15 cellular contexts compared by ENCODE assay signal in the genomic region with DNA sequence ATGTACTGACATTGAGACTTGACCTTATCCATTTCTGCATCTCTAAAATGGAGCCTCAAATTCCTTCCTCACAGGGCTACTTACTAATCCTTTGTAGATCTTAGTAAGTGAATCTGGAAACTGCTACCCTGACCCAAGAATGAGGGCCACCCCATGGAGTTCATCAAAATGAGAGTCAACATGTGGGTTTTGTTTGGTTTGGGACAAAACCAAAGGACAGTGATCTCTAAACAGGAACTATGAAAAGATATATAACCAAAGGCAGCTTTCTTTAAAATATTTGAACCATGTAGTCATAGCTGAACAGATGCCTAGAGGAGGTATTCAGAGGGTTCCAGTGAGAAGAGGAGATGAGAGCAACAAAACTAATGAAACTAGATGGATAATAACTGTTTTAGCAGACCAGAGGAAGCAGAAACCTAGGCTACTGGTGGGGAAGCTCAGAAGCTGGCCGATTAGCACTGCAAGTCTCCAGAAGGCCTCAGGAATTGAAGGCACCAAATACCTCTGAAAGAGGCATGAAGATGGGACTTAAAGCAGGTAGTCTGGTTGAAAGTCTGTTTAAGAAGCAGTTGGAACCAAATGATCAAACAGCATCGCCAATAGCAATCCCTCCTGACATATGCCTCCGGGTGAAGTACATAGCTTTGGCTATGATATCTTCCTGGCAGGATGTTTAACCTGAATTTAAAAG. TPM values are rescaled to one million over a fixed set of nuclear protein-coding genes. Genes with fewer than 3 reads are reported as not detected.
DNase-seq lines count a peak whose midpoint lies in the region; ATAC-seq and TF ChIP-seq lines count a peak whose summit lies in the region.
"Had no signal": no experiment of that assay in that cellular context is flagged by ENCODE, and none has a peak within 500 bp of the region (broad histone marks: within the 10 kb centered on the region; RNA-seq: fewer than 3 reads in every experiment).

No MANE protein-coding gene starts in this region.

- H3K9me3 ChIP-seq in MG63 (peaks cover 3% of the 10 kb centered on the region), mesenchymal stem cell (ENCODE audit: control insufficient read depth, low read length) (no peaks in the 10 kb centered on the region), tibial artery (no peaks in the 10 kb centered on the region)
- H3K9me3 ChIP-seq: right atrium auricular region had no signal

- H3K36me3 ChIP-seq in BJ (ENCODE audit: control insufficient read depth, insufficient read depth, low read length) (no peaks in the 10 kb centered on the region), MG63 (no peaks in the 10 kb centered on the region), mesenchymal stem cell (ENCODE audit: control insufficient read depth in 1 of 2, insufficient read depth in 2 of 2, low read depth in 1 of 2, low read length in 2 of 2) (no peaks in the 10 kb centered on the region), tibial artery (no peaks in the 10 kb centered on the region)
- H3K36me3 ChIP-seq: right atrium auricular region, WERI-Rb-1 had no signal

- H4K91ac ChIP-seq in mesenchymal stem cell (ENCODE audit: low read length) = no peak overlapping the region

- peaks cover 6% of the 10 kb centered on the region for H3K36me3 Mint-ChIP-seq in activated CD8-positive, alpha-beta T cell treated with anti-CD3 and anti-CD28 coated beads, Interleukin-2, amount 10 ng/mL, durations not matched to agents 7 days and 5 days (ENCODE audit: low read depth)

- peak overlapping the region in 1 of 2 experiments; percentile 67 for H3K4ac ChIP-seq in mesenchymal stem cell (ENCODE audit: low read depth in 1 of 2, low read length in 2 of 2)

- CTCF ChIA-PET in BJ (lab: Yijun Ruan, JAX) = interaction anchor here (0.6 to 1.5 kb wide), 2 partner anchors 75 to 193 kb away, joined by 3 to 5 read pairs; no protein-coding TSS in a partner anchor
- CTCF ChIA-PET in activated CD8-positive, alpha-beta T cell treated with anti-CD3 and anti-CD28 coated beads, Interleukin-2, amount 10 ng/mL, durations not matched to agents 7 days and 5 days (lab: Charles Lee) = interaction anchor here (2.3 kb wide), 1 partner anchor 193 kb away, joined by 9 read pairs; no protein-coding TSS in a partner anchor

- DNase-seq in BJ (ENCODE audit: low read depth) (peak; percentile 98), MG63 (peak; percentile 91), epithelial cell of prostate (ENCODE audit: low read depth, low spot score) (no peak), mesenchymal stem cell (peak; percentile 75), tibial artery (no peak), NCI-H774 (lab: John Stamatoyannopoulos, UW) (no peak)
- no peak for DNase-seq in activated CD8-positive, alpha-beta T cell treated with anti-CD3 and anti-CD28 coated beads, Interleukin-2, amount 10 ng/mL, durations not matched to agents 7 days and 5 days
- DNase-seq: activated T-cell treated with anti-CD3 and anti-CD28 coated beads, Interleukin-2, amount 50 U/mL, for 4 hours; MV-4-11; Right ventricle myocardium superior; WERI-Rb-1 had no signal

- peak overlapping the region in 1 of 2 experiments; percentile 34 for H3K23ac ChIP-seq in mesenchymal stem cell (ENCODE audit: low read length in 2 of 2)

- peak overlapping the region; percentile 55 to 79 for H3K18ac ChIP-seq in mesenchymal stem cell (ENCODE audit: low read depth in 1 of 2, low read length in 2 of 2)

- 70% methylated on average over 3 of the region's 3 CpGs for WGBS in mesenchymal stem cell

- ATAC-seq in activated CD8-positive, alpha-beta T cell treated with anti-CD3 and anti-CD28 coated beads, Interleukin-2, amount 10 ng/mL, durations not matched to agents 7 days and 5 days = no peak
- ATAC-seq in GM18511 (IDR thresholded peaks at IDR 0.05; ENCODE audit: unreplicated experiment) = no peak
- ATAC-seq: activated T-cell treated with anti-CD3 and anti-CD28 coated beads, Interleukin-2, amount 50 U/mL, for 4 hours had no signal

- H2AK5ac ChIP-seq in mesenchymal stem cell (ENCODE audit: low read length, severe bottlenecking) = peak overlapping the region; percentile 47

- H2AFZ ChIP-seq in mesenchymal stem cell (ENCODE audit: low read depth, low read length) = no peak overlapping the region

- POLR2A ChIA-PET in BJ (lab: Charles Lee) = no interaction called here
- POLR2A ChIA-PET in activated CD8-positive, alpha-beta T cell treated with anti-CD3 and anti-CD28 coated beads, Interleukin-2, amount 10 ng/mL, durations not matched to agents 7 days and 5 days (lab: Charles Lee) = interaction anchor here (0.9 kb wide), 1 partner anchor 126 kb away, joined by 3 read pairs; no protein-coding TSS in a partner anchor

- H2BK15ac ChIP-seq in mesenchymal stem cell (ENCODE audit: low read depth, poor library complexity, severe bottlenecking) = no peak overlapping the region

- H2BK120ac ChIP-seq in mesenchymal stem cell (ENCODE audit: low read depth, low read length) = peak overlapping the region; percentile 36

- H2BK5ac ChIP-seq in mesenchymal stem cell (ENCODE audit: low read depth, low read length, poor library complexity, severe bottlenecking) = peak overlapping the region; percentile 20

- H3K27me3 ChIP-seq in BJ (ENCODE audit: control insufficient read depth, insufficient read depth, low read length) (no peaks in the 10 kb centered on the region), MG63 (no peaks in the 10 kb centered on the region), mesenchymal stem cell (ENCODE audit: control insufficient read depth in 1 of 2, insufficient read depth in 1 of 2, low read length in 2 of 2) (no peaks in the 10 kb centered on the region), tibial artery (no peaks in the 10 kb centered on the region)
- H3K27me3 ChIP-seq: right atrium auricular region had no signal

- TF ChIP-seq CTCF in BJ (IDR thresholded peaks at IDR 0.05; ENCODE audit: insufficient read depth, low read depth, low read length) (no peak), tibial artery (IDR thresholded peaks at IDR 0.05) (no peak)

- intact Hi-C loops in tibial artery (cut with DNase I; ENCODE audit: low total_unique reads) = no loop called here

- H3K14ac ChIP-seq in mesenchymal stem cell (ENCODE audit: low read length in 2 of 2) = peak overlapping the region; percentile 2 to 7

- H3K4me3 ChIP-seq in BJ (ENCODE audit: low read depth, low read length) = no peak overlapping the region
- H3K4me3 ChIP-seq in MG63 = no peak overlapping the region
- H3K4me3 ChIP-seq in mesenchymal stem cell (ENCODE audit: insufficient read depth in 1 of 2, low read depth in 1 of 2, low read length in 2 of 2) = peak overlapping the region in 1 of 2 experiments; percentile 2
- no peak overlapping the region for H3K4me3 ChIP-seq in tibial artery
- H3K4me3 ChIP-seq: right atrium auricular region had no signal

- no peaks in the 10 kb centered on the region for H3K4me1 Mint-ChIP-seq in activated CD8-positive, alpha-beta T cell treated with anti-CD3 and anti-CD28 coated beads, Interleukin-2, amount 10 ng/mL, durations not matched to agents 7 days and 5 days (ENCODE audit: low read depth)

- H3K4me2 ChIP-seq in mesenchymal stem cell (ENCODE audit: low read length, poor library complexity, severe bottlenecking) = no peak overlapping the region

- H3K79me1 ChIP-seq in mesenchymal stem cell (replicated peaks; ENCODE audit: low read length, poor library complexity, severe bottlenecking) = no peaks in the 10 kb centered on the region

- peak overlapping the region; percentile 39 for H3K9ac ChIP-seq in mesenchymal stem cell (ENCODE audit: low read length)

- no peak overlapping the region for H3K4me3 Mint-ChIP-seq in activated CD8-positive, alpha-beta T cell treated with anti-CD3 and anti-CD28 coated beads, Interleukin-2, amount 10 ng/mL, durations not matched to agents 7 days and 5 days
- H3K4me3 Mint-ChIP-seq: activated T-cell treated with anti-CD3 and anti-CD28 coated beads, Interleukin-2, amount 50 U/mL, for 4 hours; brain had no signal

- H3K27ac Mint-ChIP-seq in activated CD8-positive, alpha-beta T cell treated with anti-CD3 and anti-CD28 coated beads, Interleukin-2, amount 10 ng/mL, durations not matched to agents 7 days and 5 days = no peak overlapping the region
- H3K27ac Mint-ChIP-seq: brain had no signal

- H3K27ac ChIP-seq in epithelial cell of prostate = peak overlapping the region; percentile 14
- peak overlapping the region; percentile 70 for H3K27ac ChIP-seq in mesenchymal stem cell (ENCODE audit: low read length, poor library complexity, severe bottlenecking)
- H3K27ac ChIP-seq in tibial artery = no peak overlapping the region
- H3K27ac ChIP-seq: right atrium auricular region, WERI-Rb-1 had no signal

- H2BK12ac ChIP-seq in mesenchymal stem cell (ENCODE audit: low read length in 2 of 2) = peak overlapping the region; percentile 15 to 38

- no peak overlapping the region for H4K8ac ChIP-seq in mesenchymal stem cell (ENCODE audit: low read length)

- H3K4me1 ChIP-seq in mesenchymal stem cell (ENCODE audit: control insufficient read depth, insufficient read depth, low read depth, low read length) (peaks cover 6% of the 10 kb centered on the region), tibial artery (no peaks in the 10 kb centered on the region)
- H3K4me1 ChIP-seq: right atrium auricular region had no signal

- H3K27me3 Mint-ChIP-seq in activated CD8-positive, alpha-beta T cell treated with anti-CD3 and anti-CD28 coated beads, Interleukin-2, amount 10 ng/mL, durations not matched to agents 7 days and 5 days (ENCODE audit: low read depth) = no peaks in the 10 kb centered on the region

- H3K9me3 Mint-ChIP-seq in activated CD8-positive, alpha-beta T cell treated with anti-CD3 and anti-CD28 coated beads, Interleukin-2, amount 10 ng/mL, durations not matched to agents 7 days and 5 days (ENCODE audit: insufficient read depth) = no peaks in the 10 kb centered on the region
- H3K9me3 Mint-ChIP-seq: activated T-cell treated with anti-CD3 and anti-CD28 coated beads, Interleukin-2, amount 50 U/mL, for 4 hours; brain had no signal

RNA-seq across cellular contexts. Expression of a gene that starts 45.8 kb away (rescaled TPM):
- polyA plus RNA-seq in BJ (2011; rRNA removed) = 38.2 and 47.7 TPM in 2 replicates
- polyA minus RNA-seq in BJ (2011; rRNA and poly(A)+ RNA removed) = 10.8 and 13.0 TPM in 2 replicates
- 42.8 and 58.1 TPM in 2 replicates for total RNA-seq in MG63 (2014; rRNA removed; shearing (Covaris generic); ENCODE audit: low replicate concordance)
- polyA plus RNA-seq in mesenchymal stem cell (2013, experiment 1 of 2) = 15.7 TPM
- 16.1 TPM for polyA plus RNA-seq in mesenchymal stem cell (2013, experiment 2 of 2)
- 10 to 100 TPM; 66.0 to 67.3 TPM for total RNA-seq in activated CD8-positive, alpha-beta T cell treated with anti-CD3 and anti-CD28 coated beads, Interleukin-2, amount 10 ng/mL, durations not matched to agents 7 days and 5 days

RNA-seq across cellular contexts. Expression of a gene that starts 51.0 kb away (rescaled TPM):
- polyA plus RNA-seq in BJ (2011; rRNA removed) = 0.02 and 0.04 TPM in 2 replicates
- 0.10 TPM in 1 of 2 replicates, not detected in the other for polyA minus RNA-seq in BJ (2011; rRNA and poly(A)+ RNA removed)
- total RNA-seq in MG63 (2014; rRNA removed; shearing (Covaris generic); ENCODE audit: low replicate concordance) = not detected in 2 replicates
- polyA plus RNA-seq in mesenchymal stem cell (2013, experiment 1 of 2) = not detected
- 0.03 TPM for polyA plus RNA-seq in mesenchymal stem cell (2013, experiment 2 of 2)
- not detected for total RNA-seq in activated CD8-positive, alpha-beta T cell treated with anti-CD3 and anti-CD28 coated beads, Interleukin-2, amount 10 ng/mL, durations not matched to agents 7 days and 5 days
- total RNA-seq: right atrium auricular region, Right ventricle myocardium superior, ureter had no signal

Comparison
In these comparisons a context has a peak if more than half of its experiments do, and no peak if none do; other contexts are left out.
1. DNase-seq: peak in BJ (single experiment), MG63 (single experiment) and mesenchymal stem cell (single experiment); none in epithelial cell of prostate (single experiment), activated CD8-positive, alpha-beta T cell treated with anti-CD3 and anti-CD28 coated beads, Interleukin-2, amount 10 ng/mL, durations not matched to agents 7 days and 5 days (single experiment), tibial artery (0 of 2) and NCI-H774 (single experiment).
2. H3K27ac ChIP-seq: peak in epithelial cell of prostate (single experiment) and mesenchymal stem cell (single experiment); none in tibial artery (0 of 2).